29 cellular contexts compared by ENCODE assay signal in the genomic region with DNA sequence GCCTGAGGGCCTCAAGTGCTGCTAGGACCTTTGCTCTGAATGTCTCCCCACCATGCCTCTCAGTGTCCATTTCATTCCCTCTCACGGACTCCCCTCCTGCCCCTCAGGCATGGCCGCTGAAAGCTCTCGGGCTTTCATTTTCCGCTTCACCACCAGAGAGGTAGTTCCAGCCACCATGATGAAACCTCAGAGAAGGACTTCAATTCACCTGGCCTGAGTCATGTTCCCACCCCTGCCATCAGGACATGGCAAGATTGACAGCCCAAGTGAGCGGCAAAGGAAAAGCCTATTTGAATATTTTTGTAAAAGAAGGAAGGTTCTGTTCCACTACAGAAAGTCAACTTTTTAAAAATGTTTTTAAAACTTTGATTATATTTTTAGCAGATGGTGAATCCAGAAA.
"Had no signal": no experiment of that assay in that cellular context is flagged by ENCODE, and none has a peak within 500 bp of the region (broad histone marks: within the 10 kb centered on the region; RNA-seq: fewer than 3 reads in every experiment).

No MANE protein-coding gene starts in this region.

- ATAC-seq: effector memory CD8-positive, alpha-beta T cell; esophagus mucosa; foreskin keratinocyte; gastrocnemius medialis; gastroesophageal sphincter; heart left ventricle; heart right ventricle had no signal

- H3K4me1 ChIP-seq: colonic mucosa, esophagus muscularis mucosa, esophagus squamous epithelium, foreskin keratinocyte, gastrocnemius medialis, gastroesophageal sphincter, heart left ventricle, heart right ventricle had no signal

- H3K36me3 ChIP-seq: colonic mucosa, esophagus muscularis mucosa, esophagus squamous epithelium, gastrocnemius medialis, gastroesophageal sphincter, heart left ventricle, heart right ventricle had no signal

- H3K9me3 ChIP-seq: colonic mucosa, gastrocnemius medialis had no signal

- H3K4me1 Mint-ChIP-seq: endodermal cell had no signal

- DNase-seq: colonic mucosa; cortex of kidney; dermis blood vessel endothelial cell; dorsolateral prefrontal cortex; effector CD4-positive, alpha-beta T cell; effector CD8-positive, alpha-beta T cell; effector memory CD4-positive, alpha-beta T cell; effector memory CD8-positive, alpha-beta T cell; endodermal cell; erythroblast; esophagus squamous epithelium; foreskin fibroblast; foreskin keratinocyte; foreskin melanocyte; gastrocnemius medialis; glutamatergic neuron; head of caudate nucleus; heart left ventricle; heart right ventricle had no signal

- FAIRE-seq: colon, endometrium, endothelial cell of umbilical vein, frontal cortex had no signal

- H3K27me3 ChIP-seq: colonic mucosa, dorsolateral prefrontal cortex, esophagus muscularis mucosa, esophagus squamous epithelium, foreskin keratinocyte, gastrocnemius medialis, gastroesophageal sphincter, heart left ventricle, heart right ventricle had no signal

- H3K4me3 Mint-ChIP-seq: dendritic cell treated with granulocyte-macrophage colony-stimulating factor and Interleukin-4, amounts not matched to agents 40 ng/mL and 50 ng/mL, for 4 days; effector memory CD8-positive, alpha-beta T cell; endodermal cell had no signal

- H3K27ac ChIP-seq: colonic mucosa, coronary artery, dorsolateral prefrontal cortex, epithelial cell of prostate, esophagus muscularis mucosa, esophagus squamous epithelium, foreskin keratinocyte, gastrocnemius medialis, gastroesophageal sphincter, heart left ventricle, heart right ventricle had no signal

- H3K4me3 ChIP-seq: colonic mucosa, coronary artery, dorsolateral prefrontal cortex, esophagus muscularis mucosa, esophagus squamous epithelium, gastrocnemius medialis, gastroesophageal sphincter, heart left ventricle, heart right ventricle had no signal

- H3K27me3 Mint-ChIP-seq: dendritic cell treated with granulocyte-macrophage colony-stimulating factor and Interleukin-4, amounts not matched to agents 40 ng/mL and 50 ng/mL, for 4 days; effector memory CD8-positive, alpha-beta T cell had no signal

- H3K27ac Mint-ChIP-seq: dendritic cell treated with granulocyte-macrophage colony-stimulating factor and Interleukin-4, amounts not matched to agents 40 ng/mL and 50 ng/mL, for 4 days; effector memory CD8-positive, alpha-beta T cell; endodermal cell had no signal
